In genomic region chr2:181785677-181786344, GRCh38 we compare ENCODE assay signal across 11 cellular contexts.
DNase-seq lines count a peak whose midpoint lies in the region; ATAC-seq and TF ChIP-seq lines count a peak whose summit lies in the region.
"Had no signal": no experiment of that assay in that cellular context is flagged by ENCODE, and none has a peak within 500 bp of the region (broad histone marks: within the 10 kb centered on the region; RNA-seq: fewer than 3 reads in every experiment).

No MANE protein-coding gene starts in this region.

- H3K4ac ChIP-seq in trophoblast cell (ENCODE audit: low read depth, low read length): no peak overlapping the region

- no peak overlapping the region for H3K14ac ChIP-seq in trophoblast cell (ENCODE audit: low read length)

- no peak overlapping the region for H3K27ac Mint-ChIP-seq in immature natural killer cell
- H3K27ac Mint-ChIP-seq: activated CD4-positive, alpha-beta memory T cell treated with anti-CD3 and anti-CD28 coated beads for 36 hours; T-helper 2 cell treated with Interferon-gamma antibody and Interleukin-4, amounts not matched to agents 5 μg/mL and 100 μg/mL, for 36 hours had no signal

- H2AK5ac ChIP-seq in trophoblast cell (ENCODE audit: low read length): no peak overlapping the region

- H3K4me3 Mint-ChIP-seq in immature natural killer cell: no peak overlapping the region
- H3K4me3 Mint-ChIP-seq: activated CD4-positive, alpha-beta memory T cell treated with anti-CD3 and anti-CD28 coated beads for 36 hours; T-helper 2 cell treated with Interferon-gamma antibody and Interleukin-4, amounts not matched to agents 5 μg/mL and 100 μg/mL, for 36 hours had no signal

- no peak overlapping the region for H4K8ac ChIP-seq in trophoblast cell (ENCODE audit: low read depth, low read length)

- no peaks in the 10 kb centered on the region for H3K79me2 ChIP-seq in PC-9 (ENCODE audit: low read depth)
- H3K79me2 ChIP-seq in trophoblast cell (ENCODE audit: control insufficient read depth, insufficient read depth, low read length, poor library complexity): peaks cover 4% of the 10 kb centered on the region

- CTCF ChIA-PET in PC-9 (lab: Charles Lee): no interaction called here

- TF ChIP-seq CTCF in PC-9 (conservative IDR thresholded peaks at IDR 0.05) (no peak), tibial artery (IDR thresholded peaks at IDR 0.05) (no peak)

- POLR2A ChIA-PET in PC-9 (lab: Charles Lee; ENCODE audit: unreplicated experiment): interaction anchor here (0.7 kb wide), 1 partner anchor 9 kb away, joined by 7 read pairs; no protein-coding TSS in a partner anchor

- no peaks in the 10 kb centered on the region for H3K9me2 ChIP-seq in PC-9 (ENCODE audit: insufficient read depth)

- TSS peak; percentile 38 for BruUV-seq in PC-9 (replicated peaks; lab: Mats Ljungman, UMichigan)

- H3K18ac ChIP-seq in trophoblast cell (ENCODE audit: low read length): no peak overlapping the region

- H3K4me2 ChIP-seq in PC-9: peak overlapping the region; percentile 55
- H3K4me2 ChIP-seq in trophoblast cell (ENCODE audit: low read length): no peak overlapping the region

- no peak overlapping the region for H2BK5ac ChIP-seq in trophoblast cell (ENCODE audit: low read depth, low read length, poor library complexity)

- H3K9me3 ChIP-seq in PC-9 (ENCODE audit: insufficient read depth, low read depth): peaks cover 16% of the 10 kb centered on the region
- no peaks in the 10 kb centered on the region for H3K9me3 ChIP-seq in trophoblast cell (ENCODE audit: insufficient read depth, low read depth, low read length)
- no peaks in the 10 kb centered on the region for H3K9me3 ChIP-seq in tibial artery

- no peak overlapping the region for H3K9ac ChIP-seq in trophoblast cell (ENCODE audit: low read length)

- H2AFZ ChIP-seq in PC-9: peak overlapping the region; percentile 18; the same call in 1 of the 2 replicates
- no peak overlapping the region for H2AFZ ChIP-seq in trophoblast cell (ENCODE audit: insufficient read depth, low read length, poor library complexity)

- no peaks in the 10 kb centered on the region for H3K36me3 Mint-ChIP-seq in immature natural killer cell
- H3K36me3 Mint-ChIP-seq: activated CD4-positive, alpha-beta memory T cell treated with anti-CD3 and anti-CD28 coated beads for 36 hours had no signal

- no peak overlapping the region for H3K23ac ChIP-seq in trophoblast cell (ENCODE audit: low read length)

- H4K12ac ChIP-seq in trophoblast cell (ENCODE audit: low read depth, low read length): no peak overlapping the region

- DNase-seq in ELR (ENCODE audit: low read depth): peak; percentile 84
- DNase-seq in PC-9: peak; percentile 47 to 96
- peak; percentile 46 to 79 for DNase-seq in trophoblast cell
- no peak for DNase-seq in tibial artery
- no peak for DNase-seq in NCI-H2081 treated with DMSO at 0.1 percent for 48 hours (lab: John Stamatoyannopoulos, UW)
- no peak for DNase-seq in immature natural killer cell
- DNase-seq: activated CD4-positive, alpha-beta memory T cell treated with anti-CD3 and anti-CD28 coated beads for 36 hours; activated naive CD4-positive, alpha-beta T cell had no signal

- no peak overlapping the region for H4K91ac ChIP-seq in trophoblast cell (ENCODE audit: low read depth, low read length)

- H3K27me3 ChIP-seq in PC-9 (ENCODE audit: insufficient read depth, low read depth): no peaks in the 10 kb centered on the region
- no peaks in the 10 kb centered on the region for H3K27me3 ChIP-seq in trophoblast cell (ENCODE audit: insufficient read depth, low read length)
- H3K27me3 ChIP-seq in tibial artery: no peaks in the 10 kb centered on the region

- intact Hi-C loops in PC-9 (cut with micrococcal nuclease; ENCODE audit: unreplicated experiment) (loop anchor here (2.0 kb wide), 2 partner anchors 27 to 107 kb away; no protein-coding TSS in a partner anchor), tibial artery (cut with DNase I; ENCODE audit: low total_unique reads) (no loop called here)

- peaks cover 0 to 2% (median 2%) of the 10 kb centered on the region in 3 donors for H3K27me3 Mint-ChIP-seq in immature natural killer cell (ENCODE audit: low read depth in 3 of 3)

- no peaks in the 10 kb centered on the region for H3K9me3 Mint-ChIP-seq in immature natural killer cell
- H3K9me3 Mint-ChIP-seq: activated CD4-positive, alpha-beta memory T cell treated with anti-CD3 and anti-CD28 coated beads for 36 hours; T-helper 2 cell treated with Interferon-gamma antibody and Interleukin-4, amounts not matched to agents 5 μg/mL and 100 μg/mL, for 36 hours had no signal

- H3K4me1 Mint-ChIP-seq in immature natural killer cell: no peaks in the 10 kb centered on the region

- ATAC-seq in esophagus mucosa: peak; percentile 80
- ATAC-seq in HG03469 (IDR thresholded peaks at IDR 0.05; ENCODE audit: unreplicated experiment): no peak

- H2BK120ac ChIP-seq in trophoblast cell (ENCODE audit: insufficient read depth, low read length, poor library complexity): no peak overlapping the region

- H3K4me1 ChIP-seq in PC-9 (replicated peaks; ENCODE audit: insufficient read depth) (peaks cover 77% of the 10 kb centered on the region), trophoblast cell (ENCODE audit: control insufficient read depth in 1 of 2, insufficient read depth in 2 of 2, low read length in 2 of 2) (peaks cover 21 to 29% of the 10 kb centered on the region in 2 experiments), tibial artery (no peaks in the 10 kb centered on the region)

- H3K27ac ChIP-seq in PC-9: peak overlapping the region; percentile 66
- peak overlapping the region; percentile 81 for H3K27ac ChIP-seq in trophoblast cell (ENCODE audit: low read depth, low read length)
- no peak overlapping the region for H3K27ac ChIP-seq in tibial artery

- peaks cover 24% of the 10 kb centered on the region for H3F3A ChIP-seq in PC-9 (ENCODE audit: insufficient read depth, low read depth)

- WGBS in trophoblast cell (ENCODE audit: extremely low coverage, insufficient coverage, insufficient read length): no CpG with 5 or more reads among the region's 2 CpGs

- H4K20me1 ChIP-seq in PC-9 (ENCODE audit: insufficient read depth): no peaks in the 10 kb centered on the region

- no peak overlapping the region for H2BK12ac ChIP-seq in trophoblast cell (ENCODE audit: low read length)

- H3K4me3 ChIP-seq in PC-9 (peak overlapping the region; percentile 14), trophoblast cell (ENCODE audit: low read depth, low read length) (no peak overlapping the region), tibial artery (no peak overlapping the region)

- H3K36me3 ChIP-seq in PC-9 (ENCODE audit: low read depth) (peaks cover 4% of the 10 kb centered on the region; the same call in 1 of the 2 replicates), trophoblast cell (ENCODE audit: control insufficient read depth in 1 of 2, insufficient read depth in 2 of 2, low read length in 2 of 2) (no peaks in the 10 kb centered on the region), tibial artery (no peaks in the 10 kb centered on the region)

- H3K79me1 ChIP-seq in trophoblast cell (ENCODE audit: low read length): peaks cover 36% of the 10 kb centered on the region

Comparison
In these comparisons a context has a peak if more than half of its experiments do, and no peak if none do; other contexts are left out.
1. DNase-seq: peak in ELR (single experiment), PC-9 (2 of 2) and trophoblast cell (2 of 2); none in tibial artery (0 of 2), NCI-H2081 treated with DMSO at 0.1 percent for 48 hours (single experiment) and immature natural killer cell (0 of 3).
2. H3K27ac ChIP-seq: peak in PC-9 (single experiment) and trophoblast cell (single experiment); none in tibial artery (0 of 2).